In genomic region chr17:14061666-14062560, GRCh38 we compare ENCODE assay signal across 11 cellular contexts. TPM values are rescaled to one million over a fixed set of nuclear protein-coding genes. Genes with fewer than 3 reads are reported as not detected.
DNase-seq lines count a peak whose midpoint lies in the region; ATAC-seq and TF ChIP-seq lines count a peak whose summit lies in the region.
"Had no signal": no experiment of that assay in that cellular context is flagged by ENCODE, and none has a peak within 500 bp of the region (broad histone marks: within the 10 kb centered on the region; RNA-seq: fewer than 3 reads in every experiment).

No MANE protein-coding gene starts in this region.

- H3K4me3 Mint-ChIP-seq in GM23338 = no peak overlapping the region
- no peak overlapping the region for H3K4me3 Mint-ChIP-seq in CD8-positive, alpha-beta memory T cell
- H3K4me3 Mint-ChIP-seq in CD4-positive, alpha-beta T cell = no peak overlapping the region
- H3K4me3 Mint-ChIP-seq: naive B cell had no signal

- peaks cover 5% of the 10 kb centered on the region; the same call in 1 of the 2 replicates for H3K36me3 ChIP-seq in GM23338 (ENCODE audit: insufficient read depth)
- no peaks in the 10 kb centered on the region for H3K36me3 ChIP-seq in CD8-positive, alpha-beta memory T cell (ENCODE audit: insufficient read depth, low read length)
- no peaks in the 10 kb centered on the region for H3K36me3 ChIP-seq in uterus

- CTCF ChIA-PET in CD8-positive, alpha-beta memory T cell (lab: Charles Lee) = no interaction called here
- CTCF ChIA-PET in CD4-positive, alpha-beta T cell (lab: Charles Lee) = interaction anchor here (0.9 kb wide), 1 partner anchor 141 kb away, joined by 3 read pairs; no protein-coding TSS in a partner anchor

- TF ChIP-seq CTCF in GM23338 (conservative IDR thresholded peaks at IDR 0.05; ENCODE audit: low read depth in 2 of 2) (no peak), uterus (IDR thresholded peaks at IDR 0.05) (no peak)
- no peak for TF ChIP-seq CTCF in CD4-positive, alpha-beta T cell (IDR thresholded peaks at IDR 0.05)

- H2AFZ ChIP-seq in GM23338 = no peak overlapping the region

- DNase-seq in GM23338 (ENCODE audit: low spot score) (peak; percentile 7), SW 1271 (lab: John Stamatoyannopoulos, UW) (peak; percentile 69 to 94), fibroblast of the conjunctiva (ENCODE audit: low read depth) (peak; percentile 64), pulmonary artery endothelial cell (ENCODE audit: low read depth, low spot score) (peak; percentile 57), uterus (no peak)
- DNase-seq in CD8-positive, alpha-beta memory T cell = no peak
- no peak for DNase-seq in CD4-positive, alpha-beta T cell
- DNase-seq: naive B cell, NCI-H1092 treated with DMSO at 0.1 percent for 48 hours, SHP77 had no signal

- H3K4me1 ChIP-seq in GM23338 (ENCODE audit: insufficient read depth) = no peaks in the 10 kb centered on the region
- H3K4me1 ChIP-seq in CD8-positive, alpha-beta memory T cell (ENCODE audit: insufficient read depth, low read length) = no peaks in the 10 kb centered on the region
- no peaks in the 10 kb centered on the region for H3K4me1 ChIP-seq in uterus

- 0 out of 2 replicates have a peak, but pooled peaks cover 9% of the 10 kb centered on the region for H4K20me1 ChIP-seq in GM23338 (replicated peaks; ENCODE audit: insufficient read depth)

- H3K9me3 Mint-ChIP-seq in GM23338 = peaks cover 9% of the 10 kb centered on the region; the same call in 2 of the 3 replicates
- no peaks in the 10 kb centered on the region for H3K9me3 Mint-ChIP-seq in CD8-positive, alpha-beta memory T cell
- no peaks in the 10 kb centered on the region for H3K9me3 Mint-ChIP-seq in CD4-positive, alpha-beta T cell

- H3K9me2 ChIP-seq in GM23338 (ENCODE audit: insufficient read depth) = no peaks in the 10 kb centered on the region

- H3K4me3 ChIP-seq in GM23338 (no peak overlapping the region), uterus (no peak overlapping the region)
- H3K4me3 ChIP-seq in CD8-positive, alpha-beta memory T cell (ENCODE audit: low read length) = no peak overlapping the region

- H3K4me2 ChIP-seq in GM23338 = no peak overlapping the region

- H3K27me3 Mint-ChIP-seq in GM23338 (ENCODE audit: insufficient read depth, low read depth, poor library complexity) = no peaks in the 10 kb centered on the region
- H3K27me3 Mint-ChIP-seq in CD8-positive, alpha-beta memory T cell = no peaks in the 10 kb centered on the region
- H3K27me3 Mint-ChIP-seq in CD4-positive, alpha-beta T cell = no peaks in the 10 kb centered on the region
- H3K27me3 Mint-ChIP-seq: naive B cell had no signal

- H3K36me3 Mint-ChIP-seq in GM23338 (ENCODE audit: low read depth) = peaks cover 26% of the 10 kb centered on the region; the same call in 2 of the 3 replicates
- peaks cover 0 to 34% (median 6%) of the 10 kb centered on the region in 3 donors for H3K36me3 Mint-ChIP-seq in CD8-positive, alpha-beta memory T cell
- H3K36me3 Mint-ChIP-seq in CD4-positive, alpha-beta T cell (ENCODE audit: low read depth) = peaks cover 53% of the 10 kb centered on the region

- no peaks in the 10 kb centered on the region for H3K9me3 ChIP-seq in CD8-positive, alpha-beta memory T cell (ENCODE audit: low read length)
- no peaks in the 10 kb centered on the region for H3K9me3 ChIP-seq in CD4-positive, alpha-beta T cell (ENCODE audit: control insufficient read depth, low read length)
- H3K9me3 ChIP-seq in uterus = no peaks in the 10 kb centered on the region

- H3K27me3 ChIP-seq in GM23338 (ENCODE audit: insufficient read depth) = no peaks in the 10 kb centered on the region
- no peaks in the 10 kb centered on the region for H3K27me3 ChIP-seq in CD8-positive, alpha-beta memory T cell (ENCODE audit: insufficient read depth, low read length, poor library complexity, severe bottlenecking)
- no peaks in the 10 kb centered on the region for H3K27me3 ChIP-seq in CD4-positive, alpha-beta T cell (ENCODE audit: control insufficient read depth, insufficient read depth, low read length)
- no peaks in the 10 kb centered on the region for H3K27me3 ChIP-seq in uterus

- H3F3A ChIP-seq in GM23338 (replicated peaks; ENCODE audit: low read depth) = no peaks in the 10 kb centered on the region

- intact Hi-C loops in CD4-positive, alpha-beta T cell (cut with DNase I, micrococcal nuclease) = loop anchor here in 1 of 2 experiments (10.0 kb wide), 1 partner anchor 1037 kb away; no protein-coding TSS in a partner anchor
- intact Hi-C loops in uterus (cut with DNase I; ENCODE audit: low total_unique reads) = no loop called here

- no peak for TF ChIP-seq POLR2A in uterus (IDR thresholded peaks at IDR 0.05)

- no peak overlapping the region for H3K27ac Mint-ChIP-seq in GM23338
- peak overlapping the region in 1 of 8 donors; percentile 47 for H3K27ac Mint-ChIP-seq in CD8-positive, alpha-beta memory T cell
- no peak overlapping the region for H3K27ac Mint-ChIP-seq in CD4-positive, alpha-beta T cell
- H3K27ac Mint-ChIP-seq: naive B cell had no signal

- H3K27ac ChIP-seq in GM23338 (ENCODE audit: low read depth) (no peak overlapping the region), uterus (no peak overlapping the region)
- no peak overlapping the region for H3K27ac ChIP-seq in CD8-positive, alpha-beta memory T cell (ENCODE audit: low read depth, low read length)
- no peak overlapping the region for H3K27ac ChIP-seq in CD4-positive, alpha-beta T cell (ENCODE audit: low read depth, low read length)

- H3K79me2 ChIP-seq in GM23338 (replicated peaks; ENCODE audit: insufficient read depth) = peaks cover 4% of the 10 kb centered on the region

- no peak for ATAC-seq in GM23338
- ATAC-seq in GM21381 (IDR thresholded peaks at IDR 0.05; ENCODE audit: unreplicated experiment) = no peak
- ATAC-seq in CD4-positive, alpha-beta T cell (ENCODE audit: poor library complexity) = no peak

- no peaks in the 10 kb centered on the region for H3K4me1 Mint-ChIP-seq in GM23338
- H3K4me1 Mint-ChIP-seq in CD8-positive, alpha-beta memory T cell = peaks cover 9 to 22% (median 17%) of the 10 kb centered on the region in 3 donors
- H3K4me1 Mint-ChIP-seq in CD4-positive, alpha-beta T cell (ENCODE audit: low read depth) = peaks cover 21% of the 10 kb centered on the region
- H3K4me1 Mint-ChIP-seq: naive B cell had no signal

- POLR2A ChIA-PET in CD8-positive, alpha-beta memory T cell (lab: Charles Lee) = no interaction called here
- POLR2A ChIA-PET in CD4-positive, alpha-beta T cell (lab: Charles Lee) = interaction anchor here (0.8 to 1.2 kb wide), 2 partner anchors 10 to 142 kb away, joined by 3 read pairs; no protein-coding TSS in a partner anchor

TF ChIP-seq in GM23338, 12 proteins besides CTCF, POLR2A, EP300 and RAD21 (continues in another document):
- no peak for TF ChIP-seq JUNB (IDR thresholded peaks at IDR 0.05; ENCODE audit: unreplicated experiment)
- no peak for TF ChIP-seq CREB1 (CRISPR knock-in tag; IDR thresholded peaks at IDR 0.05; ENCODE audit: low read depth)
- TF ChIP-seq POLR2AphosphoS5 (IDR thresholded peaks at IDR 0.05; ENCODE audit: low read depth) = no peak
- no peak for TF ChIP-seq ZNF114 (CRISPR knock-in tag; IDR thresholded peaks at IDR 0.05)
- TF ChIP-seq, protein P1, sequence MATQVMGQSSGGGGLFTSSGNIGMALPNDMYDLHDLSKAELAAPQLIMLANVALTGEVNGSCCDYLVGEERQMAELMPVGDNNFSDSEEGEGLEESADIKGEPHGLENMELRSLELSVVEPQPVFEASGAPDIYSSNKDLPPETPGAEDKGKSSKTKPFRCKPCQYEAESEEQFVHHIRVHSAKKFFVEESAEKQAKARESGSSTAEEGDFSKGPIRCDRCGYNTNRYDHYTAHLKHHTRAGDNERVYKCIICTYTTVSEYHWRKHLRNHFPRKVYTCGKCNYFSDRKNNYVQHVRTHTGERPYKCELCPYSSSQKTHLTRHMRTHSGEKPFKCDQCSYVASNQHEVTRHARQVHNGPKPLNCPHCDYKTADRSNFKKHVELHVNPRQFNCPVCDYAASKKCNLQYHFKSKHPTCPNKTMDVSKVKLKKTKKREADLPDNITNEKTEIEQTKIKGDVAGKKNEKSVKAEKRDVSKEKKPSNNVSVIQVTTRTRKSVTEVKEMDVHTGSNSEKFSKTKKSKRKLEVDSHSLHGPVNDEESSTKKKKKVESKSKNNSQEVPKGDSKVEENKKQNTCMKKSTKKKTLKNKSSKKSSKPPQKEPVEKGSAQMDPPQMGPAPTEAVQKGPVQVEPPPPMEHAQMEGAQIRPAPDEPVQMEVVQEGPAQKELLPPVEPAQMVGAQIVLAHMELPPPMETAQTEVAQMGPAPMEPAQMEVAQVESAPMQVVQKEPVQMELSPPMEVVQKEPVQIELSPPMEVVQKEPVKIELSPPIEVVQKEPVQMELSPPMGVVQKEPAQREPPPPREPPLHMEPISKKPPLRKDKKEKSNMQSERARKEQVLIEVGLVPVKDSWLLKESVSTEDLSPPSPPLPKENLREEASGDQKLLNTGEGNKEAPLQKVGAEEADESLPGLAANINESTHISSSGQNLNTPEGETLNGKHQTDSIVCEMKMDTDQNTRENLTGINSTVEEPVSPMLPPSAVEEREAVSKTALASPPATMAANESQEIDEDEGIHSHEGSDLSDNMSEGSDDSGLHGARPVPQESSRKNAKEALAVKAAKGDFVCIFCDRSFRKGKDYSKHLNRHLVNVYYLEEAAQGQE (IDR thresholded peaks at IDR 0.05; ENCODE audit: unreplicated experiment) = no peak
- TF ChIP-seq ZNF331 (CRISPR knock-in tag; IDR thresholded peaks at IDR 0.05; ENCODE audit: low read depth) = no peak
- no peak for TF ChIP-seq NANOG (IDR thresholded peaks at IDR 0.05; ENCODE audit: borderline replicate concordance)
- TF ChIP-seq, protein P2, sequence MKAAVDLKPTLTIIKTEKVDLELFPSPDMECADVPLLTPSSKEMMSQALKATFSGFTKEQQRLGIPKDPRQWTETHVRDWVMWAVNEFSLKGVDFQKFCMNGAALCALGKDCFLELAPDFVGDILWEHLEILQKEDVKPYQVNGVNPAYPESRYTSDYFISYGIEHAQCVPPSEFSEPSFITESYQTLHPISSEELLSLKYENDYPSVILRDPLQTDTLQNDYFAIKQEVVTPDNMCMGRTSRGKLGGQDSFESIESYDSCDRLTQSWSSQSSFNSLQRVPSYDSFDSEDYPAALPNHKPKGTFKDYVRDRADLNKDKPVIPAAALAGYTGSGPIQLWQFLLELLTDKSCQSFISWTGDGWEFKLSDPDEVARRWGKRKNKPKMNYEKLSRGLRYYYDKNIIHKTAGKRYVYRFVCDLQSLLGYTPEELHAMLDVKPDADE (IDR thresholded peaks at IDR 0.05) = no peak
- no peak for TF ChIP-seq EZH2phosphoT487 (IDR thresholded peaks at IDR 0.05; ENCODE audit: unreplicated experiment)

RNA-seq across cellular contexts. Expression of gene COX10, which starts 7.4 kb away (rescaled TPM):
- total RNA-seq in GM23338 (2014; rRNA removed; shearing (Covaris generic)) = 29.9 and 46.6 TPM in 2 replicates
- 23.2 and 25.7 TPM in 2 replicates for polyA plus RNA-seq in GM23338 (2016; fragmentation: Nextera tagmentation; extraction: Ambion mirVana)
- 10.5 and 16.2 TPM in 2 replicates for total RNA-seq in pulmonary artery endothelial cell
- 10 to 100 TPM; 30.4 to 30.9 TPM for total RNA-seq in CD8-positive, alpha-beta memory T cell
- polyA plus RNA-seq in CD8-positive, alpha-beta memory T cell = 19.9 TPM
- 1 to 10 TPM; 9.1 to 9.9 TPM for total RNA-seq in CD4-positive, alpha-beta T cell
- total RNA-seq in uterus = 10 to 100 TPM in 2 of 4 donors, 1 to 10 TPM in 2; 3.2 to 23.4 (median 10.9) TPM

Comparison
In these comparisons a context has a peak if more than half of its experiments do, and no peak if none do; other contexts are left out.
1. DNase-seq: peak in GM23338 (single experiment), SW 1271 (2 of 2), fibroblast of the conjunctiva (single experiment) and pulmonary artery endothelial cell (single experiment); none in CD8-positive, alpha-beta memory T cell (0 of 5), CD4-positive, alpha-beta T cell (0 of 10) and uterus (0 of 2).